Comparison of ENCODE assay signal across 10 cellular contexts in genomic region chr5:150946351-150946905, GRCh38. TPM values are rescaled to one million over a fixed set of nuclear protein-coding genes. Genes with fewer than 3 reads are reported as not detected.
DNase-seq lines count a peak whose midpoint lies in the region; ATAC-seq and TF ChIP-seq lines count a peak whose summit lies in the region.
"Had no signal": no experiment of that assay in that cellular context is flagged by ENCODE, and none has a peak within 500 bp of the region (broad histone marks: within the 10 kb centered on the region; RNA-seq: fewer than 3 reads in every experiment).

No MANE protein-coding gene starts in this region.

- no peak overlapping the region for H3K27ac Mint-ChIP-seq in activated CD4-positive, alpha-beta memory T cell treated with anti-CD3 and anti-CD28 coated beads for 36 hours
- no peak overlapping the region for H3K27ac Mint-ChIP-seq in activated CD4-positive, alpha-beta T cell treated with anti-CD3 and anti-CD28 coated beads, Interleukin-2, amount 10 ng/mL, durations not matched to agents 7 days and 5 days
- H3K27ac Mint-ChIP-seq: T-helper 1 cell treated with Interleukin-12 subunit alpha and Interleukin-12 subunit beta and Interleukin-4 antibody, amounts not matched to agents 30 μg/mL and 1 μg/mL, for 36 hours had no signal

- H3K9ac ChIP-seq in endocrine pancreas (ENCODE audit: control insufficient read depth, insufficient read depth, low read length) (peak overlapping the region; percentile 32), subcutaneous abdominal adipose tissue (ENCODE audit: low read length in 5 of 5) (peak overlapping the region; percentile 59 to 88 (median 65))

- H3K9me3 ChIP-seq in endocrine pancreas (ENCODE audit: control insufficient read depth, low read length) = peaks cover 15% of the 10 kb centered on the region
- peaks cover 0 to 24% (median 0%) of the 10 kb centered on the region in 4 donors for H3K9me3 ChIP-seq in right lobe of liver
- H3K9me3 ChIP-seq in subcutaneous abdominal adipose tissue (ENCODE audit: control insufficient read depth in 5 of 5, low read length in 5 of 5) = peaks cover 28 to 97% (median 79%) of the 10 kb centered on the region in 5 donors

- peaks cover 62% of the 10 kb centered on the region for H3K9me3 Mint-ChIP-seq in activated CD4-positive, alpha-beta memory T cell treated with anti-CD3 and anti-CD28 coated beads for 36 hours
- peaks cover 47% of the 10 kb centered on the region for H3K9me3 Mint-ChIP-seq in activated CD4-positive, alpha-beta T cell treated with anti-CD3 and anti-CD28 coated beads, Interleukin-2, amount 10 ng/mL, durations not matched to agents 7 days and 5 days

- no peaks in the 10 kb centered on the region for H3K4me1 ChIP-seq in endocrine pancreas (ENCODE audit: control insufficient read depth, insufficient read depth, low read length)
- no peaks in the 10 kb centered on the region for H3K4me1 ChIP-seq in right lobe of liver
- peaks cover 0 to 10% (median 4%) of the 10 kb centered on the region in 5 donors for H3K4me1 ChIP-seq in subcutaneous abdominal adipose tissue (ENCODE audit: control insufficient read depth in 5 of 5, insufficient read depth in 5 of 5, low read length in 5 of 5)

- POLR2A ChIA-PET in activated CD4-positive, alpha-beta memory T cell treated with anti-CD3 and anti-CD28 coated beads for 36 hours (lab: Charles Lee) = no interaction called here
- POLR2A ChIA-PET in activated CD4-positive, alpha-beta T cell treated with anti-CD3 and anti-CD28 coated beads, Interleukin-2, amount 10 ng/mL, durations not matched to agents 7 days and 5 days (lab: Charles Lee) = no interaction called here

- H3K27me3 Mint-ChIP-seq in activated CD4-positive, alpha-beta memory T cell treated with anti-CD3 and anti-CD28 coated beads for 36 hours = peaks cover 9% of the 10 kb centered on the region
- peaks cover 2% of the 10 kb centered on the region for H3K27me3 Mint-ChIP-seq in activated CD4-positive, alpha-beta T cell treated with anti-CD3 and anti-CD28 coated beads, Interleukin-2, amount 10 ng/mL, durations not matched to agents 7 days and 5 days

- H3K27me3 ChIP-seq in endocrine pancreas (ENCODE audit: control insufficient read depth, insufficient read depth, low read length) = no peaks in the 10 kb centered on the region
- H3K27me3 ChIP-seq in right lobe of liver = no peaks in the 10 kb centered on the region
- no peaks in the 10 kb centered on the region for H3K27me3 ChIP-seq in subcutaneous abdominal adipose tissue (ENCODE audit: control insufficient read depth in 5 of 5, insufficient read depth in 4 of 5, low read length in 5 of 5)

- no peak for TF ChIP-seq CTCF in right lobe of liver (IDR thresholded peaks at IDR 0.05)

- no peak overlapping the region for H3K4me3 Mint-ChIP-seq in activated CD4-positive, alpha-beta memory T cell treated with anti-CD3 and anti-CD28 coated beads for 36 hours
- H3K4me3 Mint-ChIP-seq in activated CD4-positive, alpha-beta T cell treated with anti-CD3 and anti-CD28 coated beads, Interleukin-2, amount 10 ng/mL, durations not matched to agents 7 days and 5 days = no peak overlapping the region
- H3K4me3 Mint-ChIP-seq: T-helper 1 cell treated with Interleukin-12 subunit alpha and Interleukin-12 subunit beta and Interleukin-4 antibody, amounts not matched to agents 30 μg/mL and 1 μg/mL, for 36 hours had no signal

- no peak for TF ChIP-seq POLR2A in right lobe of liver (IDR thresholded peaks at IDR 0.05)

- H3K27ac ChIP-seq in right lobe of liver (peak overlapping the region in 2 of 3 donors; percentile 7 to 49), subcutaneous abdominal adipose tissue (ENCODE audit: low read depth, low read length) (peak overlapping the region; percentile 72)
- H3K27ac ChIP-seq: HL-60 had no signal

- 12% methylated on average over 34 of the region's 34 CpGs for WGBS in right lobe of liver (ENCODE audit: insufficient coverage, low coverage, low lambda C conversion rate, missing lambda C conversion rate)

- peak; percentile 75 for DNase-seq in NCI-H2227 (lab: John Stamatoyannopoulos, UW; ENCODE audit: unreplicated experiment)
- peak; percentile 24 to 66 (median 60) for DNase-seq in right lobe of liver
- DNase-seq in activated CD4-positive, alpha-beta memory T cell treated with anti-CD3 and anti-CD28 coated beads for 36 hours = no peak
- no peak for DNase-seq in GM19240 (ENCODE audit: insufficient read length, low spot score)
- no peak for DNase-seq in activated CD4-positive, alpha-beta T cell treated with anti-CD3 and anti-CD28 coated beads, Interleukin-2, amount 10 ng/mL, durations not matched to agents 7 days and 5 days
- DNase-seq in activated gamma-delta T cell treated with Interleukin-2 at 50 U/mL for 16 hours = no peak

- H3K36me3 Mint-ChIP-seq in activated CD4-positive, alpha-beta memory T cell treated with anti-CD3 and anti-CD28 coated beads for 36 hours = peaks cover 22% of the 10 kb centered on the region
- H3K36me3 Mint-ChIP-seq in activated CD4-positive, alpha-beta T cell treated with anti-CD3 and anti-CD28 coated beads, Interleukin-2, amount 10 ng/mL, durations not matched to agents 7 days and 5 days (ENCODE audit: low read depth) = peaks cover 5% of the 10 kb centered on the region

- H3K36me3 ChIP-seq in endocrine pancreas (ENCODE audit: control insufficient read depth, insufficient read depth, low read length) = no peaks in the 10 kb centered on the region
- no peaks in the 10 kb centered on the region for H3K36me3 ChIP-seq in right lobe of liver
- H3K36me3 ChIP-seq in subcutaneous abdominal adipose tissue (ENCODE audit: control insufficient read depth in 5 of 5, insufficient read depth in 5 of 5, low read length in 5 of 5) = peaks cover 6 to 12% (median 11%) of the 10 kb centered on the region in 5 donors

- peak overlapping the region; percentile 67 for H3K4me3 ChIP-seq in endocrine pancreas (ENCODE audit: control insufficient read depth, insufficient read depth, low read length)
- peak overlapping the region in 2 of 3 donors; percentile 26 to 56 for H3K4me3 ChIP-seq in right lobe of liver
- H3K4me3 ChIP-seq in subcutaneous abdominal adipose tissue (ENCODE audit: low read depth in 1 of 5, low read length in 5 of 5) = peak overlapping the region; percentile 73 to 90 (median 88)

- no peaks in the 10 kb centered on the region for H3K4me1 Mint-ChIP-seq in activated CD4-positive, alpha-beta memory T cell treated with anti-CD3 and anti-CD28 coated beads for 36 hours (ENCODE audit: low read depth)
- H3K4me1 Mint-ChIP-seq in activated CD4-positive, alpha-beta T cell treated with anti-CD3 and anti-CD28 coated beads, Interleukin-2, amount 10 ng/mL, durations not matched to agents 7 days and 5 days = no peaks in the 10 kb centered on the region

- intact Hi-C loops in right lobe of liver (cut with DNase I) = no loop called here
- intact Hi-C loops in activated CD4-positive, alpha-beta memory T cell treated with anti-CD3 and anti-CD28 coated beads for 36 hours (cut with micrococcal nuclease) = no loop called here

- CTCF ChIA-PET in activated CD4-positive, alpha-beta memory T cell treated with anti-CD3 and anti-CD28 coated beads for 36 hours (lab: Charles Lee) = no interaction called here
- CTCF ChIA-PET in activated CD4-positive, alpha-beta T cell treated with anti-CD3 and anti-CD28 coated beads, Interleukin-2, amount 10 ng/mL, durations not matched to agents 7 days and 5 days (lab: Charles Lee) = no interaction called here

- peak; percentile 60 to 87 (median 69) for ATAC-seq in right lobe of liver

RNA-seq across cellular contexts. Expression of gene ZNF300, which starts 41.6 kb away (rescaled TPM):
- 1 to 10 TPM in 1 of 6 experiments, under 1 TPM in 5; 0.18 to 1.0 (median 0.58) TPM for total RNA-seq in right lobe of liver
- total RNA-seq in activated CD4-positive, alpha-beta memory T cell treated with anti-CD3 and anti-CD28 coated beads for 36 hours = under 1 TPM; 0.67 to 0.85 TPM
- 1 to 10 TPM; 1.9 to 2.2 TPM for total RNA-seq in activated CD4-positive, alpha-beta T cell treated with anti-CD3 and anti-CD28 coated beads, Interleukin-2, amount 10 ng/mL, durations not matched to agents 7 days and 5 days

Comparison
In these comparisons a context has a peak if more than half of its experiments do, and no peak if none do; other contexts are left out.
1. DNase-seq: peak in NCI-H2227 (single experiment) and right lobe of liver (3 of 3); none in activated CD4-positive, alpha-beta memory T cell treated with anti-CD3 and anti-CD28 coated beads for 36 hours (single experiment), GM19240 (single experiment), activated CD4-positive, alpha-beta T cell treated with anti-CD3 and anti-CD28 coated beads, Interleukin-2, amount 10 ng/mL, durations not matched to agents 7 days and 5 days (single experiment) and activated gamma-delta T cell treated with Interleukin-2 at 50 U/mL for 16 hours (single experiment).
2. Peak in every context shown above with its lines, with median percentiles within 50 percentile points of each other: H3K4me3 ChIP-seq.